ENCODE assay signal across 20 cellular contexts in genomic region chr2:236872971-236873370, GRCh38.
"Had no signal": no experiment of that assay in that cellular context is flagged by ENCODE, and none has a peak within 500 bp of the region (broad histone marks: within the 10 kb centered on the region; RNA-seq: fewer than 3 reads in every experiment).

No MANE protein-coding gene starts in this region.

- DNase-seq: activated CD8-positive, alpha-beta memory T cell treated with anti-CD3 and anti-CD28 coated beads, Interleukin-2, amount 50 U/mL, for 48 hours; activated gamma-delta T cell; activated naive CD8-positive, alpha-beta T cell treated with anti-CD3 and anti-CD28 coated beads for 36 hours; activated T-cell treated with anti-CD3 and anti-CD28 coated beads, Interleukin-2, amount 50 U/mL, for 72 hours; amygdala; body of pancreas; central memory CD4-positive, alpha-beta T cell; cortex of kidney; effector CD8-positive, alpha-beta T cell; heart left ventricle; immature natural killer cell; lower lobe of right lung; mucosa of descending colon; occipital lobe; stimulated activated CD4-positive, alpha-beta T cell treated with anti-CD3 and anti-CD28 coated beads, Interleukin-12 subunit alpha, Interleukin-12 subunit beta, amount 100 ng/mL, for 4 hours; stomach; testis had no signal

- H3K36me3 ChIP-seq: gastrocnemius medialis, heart left ventricle, lower lobe of right lung, stomach had no signal

- ATAC-seq: activated T-cell treated with anti-CD3 and anti-CD28 coated beads, Interleukin-2, amount 50 U/mL, for 72 hours; body of pancreas; gastrocnemius medialis; heart left ventricle; lower lobe of right lung; mucosa of descending colon; natural killer cell treated with Interleukin-12 subunit alpha and Interleukin-12 subunit beta and Interleukin-15 and Interleukin-18, amount 100 ng/mL, for 72 hours; sciatic nerve had no signal

- H3K9me3 ChIP-seq: body of pancreas, gastrocnemius medialis, heart left ventricle, lower lobe of right lung, mucosa of descending colon, stomach, testis had no signal

- H3K4me1 ChIP-seq: testis had no signal

- H3K27me3 ChIP-seq: body of pancreas, gastrocnemius medialis, heart left ventricle, stomach, testis had no signal

- H3K4me3 ChIP-seq: body of pancreas, gastrocnemius medialis, heart left ventricle, lower lobe of right lung, mucosa of descending colon, stomach, testis had no signal

- H3K27ac ChIP-seq: testis had no signal
